ENCODE assay signal across 12 cellular contexts in the genomic region with DNA sequence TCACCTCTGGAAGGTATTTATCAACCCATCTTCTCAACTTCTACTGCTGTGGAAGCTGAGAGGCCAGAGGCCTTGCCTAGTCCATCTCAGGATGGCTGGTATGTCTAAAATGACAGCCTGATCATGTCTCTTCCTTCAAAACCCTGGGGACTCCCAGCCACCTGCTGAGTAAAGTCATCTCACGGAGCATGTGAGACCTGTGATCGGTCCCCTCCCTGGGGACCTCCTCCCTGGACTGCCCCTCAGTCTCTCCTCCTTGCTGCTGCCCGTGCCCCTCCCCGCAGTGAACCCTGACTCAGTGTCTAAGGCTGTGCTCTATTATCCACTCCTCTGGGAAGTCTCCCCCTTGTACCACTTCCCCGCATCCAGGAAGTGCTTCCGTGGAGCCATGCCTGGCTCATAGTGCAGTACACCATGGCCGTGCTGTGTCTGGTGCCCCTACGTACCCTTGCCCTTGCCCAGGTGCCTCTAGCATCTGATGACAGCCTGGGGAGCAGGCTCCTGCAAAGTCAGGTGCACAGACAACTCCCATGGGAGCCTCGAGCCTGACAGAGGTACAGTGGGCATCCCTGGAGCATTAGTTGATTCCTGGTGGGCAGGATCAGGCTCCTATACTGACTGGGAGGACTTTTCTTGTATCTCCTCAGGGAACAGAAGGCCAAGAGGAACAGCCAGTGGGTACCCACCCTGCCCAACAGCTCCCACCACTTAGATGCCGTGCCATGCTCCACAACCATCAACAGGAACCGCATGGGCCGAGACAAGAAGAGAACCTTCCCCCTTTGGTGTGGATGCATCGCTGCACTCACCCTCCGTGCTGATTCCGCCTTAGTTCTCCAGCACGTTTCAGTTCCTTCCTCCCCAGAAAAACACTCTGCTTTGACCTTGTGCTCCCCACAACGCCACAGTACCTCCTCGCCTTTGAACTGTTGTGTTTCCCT. TPM values are rescaled to one million over a fixed set of nuclear protein-coding genes. Genes with fewer than 3 reads are reported as not detected.
DNase-seq lines count a peak whose midpoint lies in the region; ATAC-seq, FAIRE-seq and TF ChIP-seq lines count a peak whose summit lies in the region.
"Had no signal": no experiment of that assay in that cellular context is flagged by ENCODE, and none has a peak within 500 bp of the region (broad histone marks: within the 10 kb centered on the region; RNA-seq: fewer than 3 reads in every experiment).

No MANE protein-coding gene starts in this region.

- DNase-seq in MCF 10A (ENCODE audit: unreplicated experiment) (no peak), breast epithelium (ENCODE audit: low spot score in 2 of 2) (no peak), NAMALWA (ENCODE audit: low spot score) (peak; percentile 90), upper lobe of right lung (no peak), NCI-H1417 (lab: John Stamatoyannopoulos, UW) (no peak), HTR-8/SVneo (ENCODE audit: insufficient read length, low spot score) (no peak)
- DNase-seq: central memory CD4-positive, alpha-beta T cell; foreskin keratinocyte; NCI-H748 treated with DMSO at 0.1 percent for 48 hours had no signal

- POLR2A ChIA-PET in MCF 10A (lab: Yijun Ruan, JAX): no interaction called here

- H3K4me1 ChIP-seq in breast epithelium (no peaks in the 10 kb centered on the region), upper lobe of right lung (no peaks in the 10 kb centered on the region)
- H3K4me1 ChIP-seq: foreskin keratinocyte had no signal

- no peaks in the 10 kb centered on the region for H3K27me3 Mint-ChIP-seq in MCF 10A (ENCODE audit: insufficient read depth, unreplicated experiment)

- TF ChIP-seq CTCF in MCF 10A (IDR thresholded peaks at IDR 0.05; ENCODE audit: unreplicated experiment) (no peak), breast epithelium (IDR thresholded peaks at IDR 0.05) (no peak), upper lobe of right lung (IDR thresholded peaks at IDR 0.05) (no peak)

- intact Hi-C loops in MCF 10A (cut with micrococcal nuclease): no loop called here
- intact Hi-C loops in breast epithelium (cut with DNase I; ENCODE audit: low total_unique reads): no loop called here
- intact Hi-C loops in upper lobe of right lung (cut with DNase I): no loop called here

- H3K27ac Mint-ChIP-seq in MCF 10A (ENCODE audit: low read depth, unreplicated experiment): peak overlapping the region; percentile 18

- ATAC-seq in HG02571 (IDR thresholded peaks at IDR 0.05; ENCODE audit: unreplicated experiment) (peak; percentile 45), upper lobe of right lung (peak; percentile 20), GM19351 (IDR thresholded peaks at IDR 0.05; ENCODE audit: unreplicated experiment) (no peak)
- ATAC-seq: foreskin keratinocyte had no signal

- peaks cover 90% of the 10 kb centered on the region for H3K36me3 Mint-ChIP-seq in MCF 10A (ENCODE audit: insufficient read depth, unreplicated experiment)

- H3K36me3 ChIP-seq in breast epithelium (peaks cover 10% of the 10 kb centered on the region), upper lobe of right lung (peaks cover 87% of the 10 kb centered on the region)

- no TSS peak for BruUV-seq in MCF 10A (replicated peaks; lab: Mats Ljungman, UMichigan)

- TF ChIP-seq POLR2A in breast epithelium (IDR thresholded peaks at IDR 0.05): no peak

- H3K27ac ChIP-seq in breast epithelium (no peak overlapping the region), upper lobe of right lung (no peak overlapping the region)
- H3K27ac ChIP-seq: foreskin keratinocyte had no signal

- no peak for FAIRE-seq in HTR-8/SVneo (lab: Jason Lieb, UNC)

- H3K9me3 Mint-ChIP-seq in MCF 10A (ENCODE audit: unreplicated experiment): no peaks in the 10 kb centered on the region

- H3K4me1 Mint-ChIP-seq in MCF 10A (ENCODE audit: insufficient read depth, unreplicated experiment): no peaks in the 10 kb centered on the region

- H3K4me3 ChIP-seq in breast epithelium (no peak overlapping the region), upper lobe of right lung (no peak overlapping the region)

- H3K4me3 Mint-ChIP-seq in MCF 10A (ENCODE audit: unreplicated experiment): no peak overlapping the region

- H3K27me3 ChIP-seq in breast epithelium: no peaks in the 10 kb centered on the region
- H3K27me3 ChIP-seq in upper lobe of right lung: no peaks in the 10 kb centered on the region
- H3K27me3 ChIP-seq: foreskin keratinocyte had no signal

- CTCF ChIA-PET in MCF 10A (lab: Yijun Ruan, JAX): no interaction called here

- H3K9me3 ChIP-seq in breast epithelium (no peaks in the 10 kb centered on the region), upper lobe of right lung (no peaks in the 10 kb centered on the region)

RNA-seq across cellular contexts. Expression of a gene that starts 13.8 kb away (rescaled TPM):
- total RNA-seq in MCF 10A (2022) (83.7 and 115 TPM in 2 replicates), breast epithelium (10 to 100 TPM; 34.6 to 60.2 (median 50.1) TPM), upper lobe of right lung (59.6 TPM)

RNA-seq across cellular contexts. Expression of a gene that starts 27.9 kb away (rescaled TPM):
- 0.44 TPM in 1 of 2 replicates, not detected in the other for total RNA-seq in MCF 10A (2022)
- total RNA-seq in breast epithelium: 1 to 10 TPM; 1.9 to 6.2 (median 4.8) TPM
- 1.9 TPM for total RNA-seq in upper lobe of right lung

RNA-seq across cellular contexts. Expression of a gene that starts 32.8 kb away (rescaled TPM):
- total RNA-seq in MCF 10A (2022) (86.0 and 90.1 TPM in 2 replicates), breast epithelium (10 to 100 TPM in 2 of 3 donors, 1 to 10 TPM in 1; 5.6 to 22.8 (median 21.4) TPM), upper lobe of right lung (102 TPM)

RNA-seq across cellular contexts. Expression of a gene that starts 37.8 kb away (rescaled TPM):
- not detected in 2 replicates for total RNA-seq in MCF 10A (2022)
- total RNA-seq in breast epithelium: not detected
- not detected for total RNA-seq in upper lobe of right lung
- total RNA-seq: posterior vena cava had no signal

RNA-seq across cellular contexts. Expression of a gene that starts 38.2 kb away (rescaled TPM):
- total RNA-seq in MCF 10A (2022) (not detected in 2 replicates), breast epithelium (1 to 10 TPM in 2 of 3 donors, under 1 TPM in 1; 0.48 to 6.6 (median 2.8) TPM), upper lobe of right lung (3.8 TPM)
